In genomic region chr1:75795703-75796193, GRCh38 we compare ENCODE assay signal across 1 cellular context.
TF ChIP-seq lines count a peak whose summit lies in the region.

No MANE protein-coding gene starts in this region.

TF ChIP-seq in WTC11, 78 proteins besides CTCF, POLR2A, EP300 and RAD21 (continued from another document):
- TF ChIP-seq ZNF512 (CRISPR knock-in tag; IDR thresholded peaks at IDR 0.05; ENCODE audit: borderline replicate concordance) = no peak
- TF ChIP-seq ZNF317 (CRISPR knock-in tag; IDR thresholded peaks at IDR 0.05; ENCODE audit: borderline replicate concordance, low read depth) = no peak
- TF ChIP-seq ESRRA (CRISPR knock-in tag; IDR thresholded peaks at IDR 0.05; ENCODE audit: borderline replicate concordance) = no peak
- TF ChIP-seq ZNF671 (CRISPR knock-in tag; IDR thresholded peaks at IDR 0.05) = peak; percentile 69
- TF ChIP-seq ZNF263 (CRISPR knock-in tag; IDR thresholded peaks at IDR 0.05; ENCODE audit: low read depth) = no peak
- TF ChIP-seq, protein P1, sequence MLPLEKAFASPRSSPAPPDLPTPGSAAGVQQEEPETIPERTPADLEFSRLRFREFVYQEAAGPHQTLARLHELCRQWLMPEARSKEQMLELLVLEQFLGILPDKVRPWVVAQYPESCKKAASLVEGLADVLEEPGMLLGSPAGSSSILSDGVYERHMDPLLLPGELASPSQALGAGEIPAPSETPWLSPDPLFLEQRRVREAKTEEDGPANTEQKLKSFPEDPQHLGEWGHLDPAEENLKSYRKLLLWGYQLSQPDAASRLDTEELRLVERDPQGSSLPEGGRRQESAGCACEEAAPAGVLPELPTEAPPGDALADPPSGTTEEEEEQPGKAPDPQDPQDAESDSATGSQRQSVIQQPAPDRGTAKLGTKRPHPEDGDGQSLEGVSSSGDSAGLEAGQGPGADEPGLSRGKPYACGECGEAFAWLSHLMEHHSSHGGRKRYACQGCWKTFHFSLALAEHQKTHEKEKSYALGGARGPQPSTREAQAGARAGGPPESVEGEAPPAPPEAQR (CRISPR knock-in tag; IDR thresholded peaks at IDR 0.05) = no peak
- no peak for TF ChIP-seq GABPB1 (CRISPR knock-in tag; IDR thresholded peaks at IDR 0.05)
- TF ChIP-seq NR1H2 (CRISPR knock-in tag; IDR thresholded peaks at IDR 0.05) = no peak
- TF ChIP-seq IRF1 (CRISPR knock-in tag; IDR thresholded peaks at IDR 0.05) = no peak
- TF ChIP-seq NR2C2 (CRISPR knock-in tag; IDR thresholded peaks at IDR 0.05) = no peak
- no peak for TF ChIP-seq FOXK1 (CRISPR knock-in tag; IDR thresholded peaks at IDR 0.05)
- TF ChIP-seq IRF2 (CRISPR knock-in tag; IDR thresholded peaks at IDR 0.05; ENCODE audit: borderline replicate concordance, low read depth) = no peak
- no peak for TF ChIP-seq EMX1 (CRISPR knock-in tag; IDR thresholded peaks at IDR 0.05)
- TF ChIP-seq ATF1 (CRISPR knock-in tag; IDR thresholded peaks at IDR 0.05) = no peak
- TF ChIP-seq ZBTB21 (CRISPR knock-in tag; IDR thresholded peaks at IDR 0.05; ENCODE audit: borderline replicate concordance) = no peak
- 0 out of 2 replicates have a peak, but pooled peaks have one; percentile 32 for TF ChIP-seq CREB1 (CRISPR knock-in tag; IDR thresholded peaks at IDR 0.05)
- no peak for TF ChIP-seq ZNF138 (CRISPR knock-in tag; conservative IDR thresholded peaks at IDR 0.05)
- peak; percentile 91; the same call in 1 of the 2 replicates for TF ChIP-seq PRRX2 (CRISPR knock-in tag; IDR thresholded peaks at IDR 0.05)
TF ChIP-seq in WTC11: peak in this region for 4.
